Comparison of ENCODE assay signal across 1 cellular context in the genomic region with DNA sequence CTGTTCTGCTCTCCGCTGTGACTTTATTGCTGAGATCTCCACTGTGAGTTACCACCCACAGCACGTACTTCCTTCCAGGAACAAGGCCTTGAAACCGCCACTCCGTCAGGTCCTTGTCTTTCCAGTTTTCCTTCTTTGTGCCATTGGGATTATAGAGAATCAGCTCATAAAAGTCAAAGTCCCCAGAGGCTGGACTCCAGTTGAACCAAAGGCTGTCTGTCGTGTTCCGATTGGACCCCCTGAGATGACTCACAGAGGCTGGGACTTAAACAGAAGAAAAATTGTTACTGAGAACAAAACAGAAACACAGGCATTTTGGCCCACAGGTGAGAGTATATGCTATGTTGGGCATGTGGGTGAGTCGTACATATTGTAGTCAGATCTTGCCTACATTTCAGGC.
TF ChIP-seq lines count a peak whose summit lies in the region.

No MANE protein-coding gene starts in this region.

TF ChIP-seq in SK-N-SH, 30 proteins besides CTCF, POLR2A, EP300 and RAD21 (continued from another document):
- TF ChIP-seq, protein P1, sequence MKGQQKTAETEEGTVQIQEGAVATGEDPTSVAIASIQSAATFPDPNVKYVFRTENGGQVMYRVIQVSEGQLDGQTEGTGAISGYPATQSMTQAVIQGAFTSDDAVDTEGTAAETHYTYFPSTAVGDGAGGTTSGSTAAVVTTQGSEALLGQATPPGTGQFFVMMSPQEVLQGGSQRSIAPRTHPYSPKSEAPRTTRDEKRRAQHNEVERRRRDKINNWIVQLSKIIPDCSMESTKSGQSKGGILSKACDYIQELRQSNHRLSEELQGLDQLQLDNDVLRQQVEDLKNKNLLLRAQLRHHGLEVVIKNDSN (IDR thresholded peaks at IDR 0.05; ENCODE audit: borderline replicate concordance, low read depth) = no peak
- TF ChIP-seq NRF1 (IDR thresholded peaks at IDR 0.05; ENCODE audit: low read depth, low read length) (no peak), EZH2phosphoT487 (IDR thresholded peaks at IDR 0.05; ENCODE audit: borderline replicate concordance, low read depth) (no peak), YY1 (IDR thresholded peaks at IDR 0.05; ENCODE audit: low read depth) (no peak), MEF2A (IDR thresholded peaks at IDR 0.05; ENCODE audit: borderline replicate concordance, low read depth) (no peak), FOSL2 (IDR thresholded peaks at IDR 0.05; ENCODE audit: borderline replicate concordance, low read depth) (no peak), TAF1 (IDR thresholded peaks at IDR 0.05; ENCODE audit: borderline replicate concordance, low read depth, low read length) (no peak), TEAD4 (IDR thresholded peaks at IDR 0.05; ENCODE audit: borderline replicate concordance, insufficient read depth) (no peak), GATA2 (CRISPR knock-in tag; IDR thresholded peaks at IDR 0.05) (no peak)
TF ChIP-seq in SK-N-SH: peak in this region for 0.
